In genomic region chr11:27563201-27563600, GRCh38 we compare ENCODE assay signal across 25 cellular contexts. TPM values are rescaled to one million over a fixed set of nuclear protein-coding genes. Genes with fewer than 3 reads are reported as not detected.
A peak's percentile ranks its signal among the peaks of the same experiment; 100 is the strongest.
DNase-seq lines count a peak whose midpoint lies in the region; ATAC-seq, FAIRE-seq and TF ChIP-seq lines count a peak whose summit lies in the region.
"Had no signal": no experiment of that assay in that cellular context is flagged by ENCODE, and none has a peak within 500 bp of the region (broad histone marks: within the 10 kb centered on the region; RNA-seq: fewer than 3 reads in every experiment).

No MANE protein-coding gene starts in this region.

- H3K36me3 ChIP-seq in astrocyte (ENCODE audit: insufficient read depth, low read length), result no peaks in the 10 kb centered on the region
- H3K36me3 ChIP-seq: left ventricle myocardium inferior, prostate gland, vagina had no signal

- no peaks in the 10 kb centered on the region for H3K27me3 Mint-ChIP-seq in astrocyte (ENCODE audit: low read depth, unreplicated experiment)
- H3K27me3 Mint-ChIP-seq: activated CD8-positive, alpha-beta T cell treated with anti-CD3 and anti-CD28 coated beads for 36 hours; T-helper 17 cell had no signal

- peak; percentile 23 for ATAC-seq in foreskin keratinocyte
- no peak for ATAC-seq in GM21447 (IDR thresholded peaks at IDR 0.05; ENCODE audit: unreplicated experiment)
- ATAC-seq: activated CD8-positive, alpha-beta T cell treated with anti-CD3 and anti-CD28 coated beads for 36 hours; T-helper 17 cell; WTC11 had no signal

- no peak overlapping the region for H2AFZ ChIP-seq in astrocyte (ENCODE audit: low read depth, low read length)

- H3K4me3 Mint-ChIP-seq in astrocyte (ENCODE audit: unreplicated experiment), result no peak overlapping the region
- H3K4me3 Mint-ChIP-seq: activated CD8-positive, alpha-beta T cell treated with anti-CD3 and anti-CD28 coated beads for 36 hours; brain; CD4-positive, CD25-positive, alpha-beta regulatory T cell; T-helper 17 cell; WTC11 had no signal

- H3K4me1 ChIP-seq in astrocyte (ENCODE audit: insufficient read depth, low read length) (peaks cover 15% of the 10 kb centered on the region), foreskin keratinocyte (no peaks in the 10 kb centered on the region)
- H3K4me1 ChIP-seq: left ventricle myocardium inferior, prostate gland, vagina had no signal

- no peaks in the 10 kb centered on the region for H3K79me2 ChIP-seq in astrocyte (ENCODE audit: insufficient read depth, low read length)

- FAIRE-seq in astrocyte (lab: Jason Lieb, UNC), result peak; percentile 87
- FAIRE-seq: GM12892 had no signal

- H3K9me3 Mint-ChIP-seq in astrocyte (ENCODE audit: unreplicated experiment), result no peaks in the 10 kb centered on the region
- H3K9me3 Mint-ChIP-seq: activated CD8-positive, alpha-beta T cell treated with anti-CD3 and anti-CD28 coated beads for 36 hours; brain; WTC11 had no signal

- H3K27ac ChIP-seq in astrocyte (ENCODE audit: low read depth, low read length) (peak overlapping the region; percentile 45), foreskin keratinocyte (no peak overlapping the region)
- H3K27ac ChIP-seq: left ventricle myocardium inferior, prostate gland, vagina had no signal

- no peak for TF ChIP-seq POLR2A in erythroblast (IDR thresholded peaks at IDR 0.05; ENCODE audit: low read length)

- H4K20me1 ChIP-seq in astrocyte (ENCODE audit: insufficient read depth, low read length), result no peaks in the 10 kb centered on the region

- no peak for TF ChIP-seq CTCF in astrocyte (IDR thresholded peaks at IDR 0.05; ENCODE audit: insufficient read depth, low read depth, low read length)
- TF ChIP-seq CTCF in foreskin keratinocyte (conservative IDR thresholded peaks at IDR 0.05), result no peak

- no peak overlapping the region for H3K9ac ChIP-seq in astrocyte (ENCODE audit: low read length)

- H3K36me3 Mint-ChIP-seq in astrocyte (ENCODE audit: low read depth, unreplicated experiment), result no peaks in the 10 kb centered on the region
- H3K36me3 Mint-ChIP-seq: brain; CD4-positive, CD25-positive, alpha-beta regulatory T cell; WTC11 had no signal

- peak overlapping the region; percentile 4 for H3K27ac Mint-ChIP-seq in astrocyte (ENCODE audit: unreplicated experiment)
- H3K27ac Mint-ChIP-seq: activated CD8-positive, alpha-beta T cell treated with anti-CD3 and anti-CD28 coated beads for 36 hours; CD4-positive, CD25-positive, alpha-beta regulatory T cell; T-helper 17 cell; WTC11 had no signal

- peaks cover 15% of the 10 kb centered on the region for H3K4me1 Mint-ChIP-seq in astrocyte (ENCODE audit: low read depth, unreplicated experiment)
- H3K4me1 Mint-ChIP-seq: brain; CD4-positive, CD25-positive, alpha-beta regulatory T cell; T-helper 17 cell; WTC11 had no signal

- H3K4me2 ChIP-seq in astrocyte (ENCODE audit: low read length), result peak overlapping the region; percentile 62

- no peaks in the 10 kb centered on the region for H3K9me3 ChIP-seq in astrocyte (ENCODE audit: insufficient read depth, low read depth, low read length)
- H3K9me3 ChIP-seq: left ventricle myocardium inferior, prostate gland, vagina had no signal

- H3K4me3 ChIP-seq in astrocyte (ENCODE audit: insufficient read depth, low read depth, low read length), result no peak overlapping the region
- H3K4me3 ChIP-seq: left ventricle myocardium inferior, prostate gland, vagina had no signal

- DNase-seq in AG08396 (ENCODE audit: low spot score) (peak; percentile 9), HT1080 (ENCODE audit: low read depth) (peak; percentile 79), astrocyte (ENCODE audit: low read depth) (peak; percentile 76), foreskin keratinocyte (peak; percentile 3 to 26), erythroblast (lab: John Stamatoyannopoulos, UW) (no peak), NCI-H446 treated with DMSO at 0.1 percent for 48 hours (lab: John Stamatoyannopoulos, UW) (no peak)
- no peak for DNase-seq in activated CD4-positive, CD25-positive, alpha-beta regulatory T cell (lab: John Stamatoyannopoulos, UW)
- DNase-seq: activated CD8-positive, alpha-beta T cell treated with anti-CD3 and anti-CD28 coated beads for 36 hours; activated naive CD4-positive, alpha-beta T cell treated with Interleukin-2 at 50 U/mL for 16 hours; activated T-cell treated with anti-CD3 and anti-CD28 coated beads, Interleukin-2, amount 50 U/mL, for 1 hour; CD4-positive, CD25-positive, alpha-beta regulatory T cell; glutamatergic neuron; Karpas-422; left ventricle myocardium inferior; NCI-H1092 treated with DMSO at 0.1 percent for 48 hours; NCI-H2081; NCI-H526 treated with DMSO at 0.1 percent for 48 hours; SIG-M5; T-helper 17 cell had no signal

- no peaks in the 10 kb centered on the region for H3K27me3 ChIP-seq in astrocyte (ENCODE audit: insufficient read depth, low read length)
- H3K27me3 ChIP-seq in foreskin keratinocyte, result no peaks in the 10 kb centered on the region
- H3K27me3 ChIP-seq: vagina had no signal

RNA-seq across cellular contexts. Expression of gene LIN7C, which starts 56.6 kb away (rescaled TPM):
- 30.5 and 38.2 TPM in 2 replicates for total RNA-seq in HT1080 (2014; rRNA removed; shearing (Covaris generic))
- polyA plus RNA-seq in HT1080 (2015; cell fraction: cytosol; rRNA removed), result 47.3 and 60.6 TPM in 2 replicates
- 39.4 and 39.5 TPM in 2 replicates for polyA plus RNA-seq in HT1080 (2015; cell fraction: nucleus; rRNA removed)
- 34.7 and 38.7 TPM in 2 replicates for total RNA-seq in astrocyte
- total RNA-seq in foreskin keratinocyte, result 42.6 and 46.6 TPM in 2 replicates
- polyA plus RNA-seq in foreskin keratinocyte, result 8.1 and 10.7 TPM in 2 replicates

Comparison
In these comparisons a context has a peak if more than half of its experiments do, and no peak if none do; other contexts are left out.
1. DNase-seq: peak in AG08396 (single experiment), HT1080 (single experiment), astrocyte (single experiment) and foreskin keratinocyte (2 of 2); none in erythroblast (0 of 2), NCI-H446 treated with DMSO at 0.1 percent for 48 hours (single experiment) and activated CD4-positive, CD25-positive, alpha-beta regulatory T cell (0 of 4).